Comparison of ENCODE assay signal across 22 cellular contexts in genomic region chr15:71117906-71118305, GRCh38. TPM values are rescaled to one million over a fixed set of nuclear protein-coding genes. Genes with fewer than 3 reads are reported as not detected.
DNase-seq lines count a peak whose midpoint lies in the region; ATAC-seq and TF ChIP-seq lines count a peak whose summit lies in the region.
"Had no signal": no experiment of that assay in that cellular context is flagged by ENCODE, and none has a peak within 500 bp of the region (broad histone marks: within the 10 kb centered on the region; RNA-seq: fewer than 3 reads in every experiment).

No MANE protein-coding gene starts in this region.

- 81 to 83% methylated on average over 5 of the region's 5 CpGs for WGBS in heart right ventricle, 2 donors

- no peak for ATAC-seq in heart right ventricle
- ATAC-seq in SK-N-SH treated with all-trans-retinoic acid at 6 μM for 48 hours: no peak
- no peak for ATAC-seq in thoracic aorta (ENCODE audit: insufficient number of reproducible peaks, low FRiP score, low read depth)
- ATAC-seq in GM18873 (IDR thresholded peaks at IDR 0.05; ENCODE audit: low FRiP score, unreplicated experiment): no peak
- ATAC-seq: WTC11 had no signal

- peak overlapping the region in 7 of 10 donors; percentile 2 to 96 (median 90) for H3K27ac ChIP-seq in heart right ventricle
- H3K27ac ChIP-seq in thoracic aorta: peak overlapping the region; percentile 88 to 90
- H3K27ac ChIP-seq: HL-60 had no signal

- peaks cover 0 to 64% (median 12%) of the 10 kb centered on the region in 9 donors for H3K4me1 ChIP-seq in heart right ventricle
- H3K4me1 ChIP-seq in thoracic aorta (ENCODE audit: control insufficient read depth in 1 of 2, low read depth in 2 of 2): peaks cover 0 to 54% of the 10 kb centered on the region in 2 donors
- H3K4me1 ChIP-seq: BE2C had no signal

- TF ChIP-seq CTCF in heart right ventricle (IDR thresholded peaks at IDR 0.05): no peak
- TF ChIP-seq CTCF in NB4 (IDR thresholded peaks at IDR 0.05; ENCODE audit: low read depth, low read length): no peak
- TF ChIP-seq CTCF in thoracic aorta (IDR thresholded peaks at IDR 0.05): no peak

- no peak for TF ChIP-seq POLR2A in NB4 (IDR thresholded peaks at IDR 0.05; ENCODE audit: extremely low read depth, insufficient read length)

- H3K27me3 ChIP-seq in heart right ventricle (peaks cover 0 to 38% (median 0%) of the 10 kb centered on the region in 7 donors), thoracic aorta (replicated peaks; ENCODE audit: insufficient read depth) (no peaks in the 10 kb centered on the region)
- H3K27me3 ChIP-seq: uterus had no signal

- no peaks in the 10 kb centered on the region for H3K36me3 ChIP-seq in heart right ventricle
- H3K36me3 ChIP-seq in thoracic aorta: no peaks in the 10 kb centered on the region
- H3K36me3 ChIP-seq: BE2C, uterus had no signal

- intact Hi-C loops in heart right ventricle (cut with DNase I): loop anchor here in 9 of 10 donors (2.0 to 10.0 kb wide), 11 partner anchors 31 to 687 kb away; no protein-coding TSS in a partner anchor
- intact Hi-C loops in cardiac septum (cut with DNase I): loop anchor here (2.0 to 5.0 kb wide), 3 partner anchors 29 to 214 kb away; no protein-coding TSS in a partner anchor

- H3K4me3 ChIP-seq in heart right ventricle (no peak overlapping the region), NB4 (ENCODE audit: low read depth, low read length) (no peak overlapping the region), thoracic aorta (no peak overlapping the region)
- H3K4me3 ChIP-seq: uterus had no signal

- H3K9me3 ChIP-seq in heart right ventricle (no peaks in the 10 kb centered on the region), thoracic aorta (no peaks in the 10 kb centered on the region)
- H3K9me3 ChIP-seq: BE2C, uterus had no signal

- DNase-seq in heart right ventricle (no peak), cardiac septum (ENCODE audit: low spot score) (no peak), NB4 (ENCODE audit: low read depth) (peak; percentile 22), thoracic aorta (ENCODE audit: low spot score) (no peak), epidermal melanocyte (ENCODE audit: insufficient read length, low spot score) (no peak), SW480 (ENCODE audit: low spot score) (no peak)
- DNase-seq: activated CD4-positive, alpha-beta T cell treated with anti-CD3 and anti-CD28 coated beads, Interleukin-2, amount 50 U/mL, for 1 hour; activated naive CD4-positive, alpha-beta T cell treated with anti-CD3 and anti-CD28 coated beads, Interleukin-2, amount 10 ng/mL, durations not matched to agents 7 days and 5 days; amygdala; BE2C; DND-41; head of caudate nucleus; naive B cell; NCI-H2081 treated with DMSO at 0.1 percent for 48 hours; NCI-H446; substantia nigra; T1000; uterus had no signal

TF ChIP-seq in SK-N-SH treated with all-trans-retinoic acid at 6 μM for 48 hours, 23 proteins besides CTCF, POLR2A, EP300 and RAD21:
- TF ChIP-seq ZFP3 (CRISPR knock-in tag; IDR thresholded peaks at IDR 0.05) (peak; percentile 94), CREB5 (CRISPR knock-in tag; IDR thresholded peaks at IDR 0.05; ENCODE audit: low read depth) (no peak), SNAI2 (CRISPR knock-in tag; IDR thresholded peaks at IDR 0.05) (no peak)

RNA-seq across cellular contexts. Expression of gene THSD4, which starts 2.6 kb away (rescaled TPM):
- 100 to 1,000 TPM in 8 of 10 donors, 10 to 100 TPM in 2; 72.3 to 212 (median 170) TPM for total RNA-seq in heart right ventricle
- 10 to 100 TPM; 20.8 to 29.4 TPM for polyA plus RNA-seq in heart right ventricle
- 116 TPM for total RNA-seq in cardiac septum
- total RNA-seq in thoracic aorta: 100 to 1,000 TPM in 1 of 2 donors, 10 to 100 TPM in 1; 71.2 to 150 TPM
